17 cellular contexts compared by ENCODE assay signal in the genomic region with DNA sequence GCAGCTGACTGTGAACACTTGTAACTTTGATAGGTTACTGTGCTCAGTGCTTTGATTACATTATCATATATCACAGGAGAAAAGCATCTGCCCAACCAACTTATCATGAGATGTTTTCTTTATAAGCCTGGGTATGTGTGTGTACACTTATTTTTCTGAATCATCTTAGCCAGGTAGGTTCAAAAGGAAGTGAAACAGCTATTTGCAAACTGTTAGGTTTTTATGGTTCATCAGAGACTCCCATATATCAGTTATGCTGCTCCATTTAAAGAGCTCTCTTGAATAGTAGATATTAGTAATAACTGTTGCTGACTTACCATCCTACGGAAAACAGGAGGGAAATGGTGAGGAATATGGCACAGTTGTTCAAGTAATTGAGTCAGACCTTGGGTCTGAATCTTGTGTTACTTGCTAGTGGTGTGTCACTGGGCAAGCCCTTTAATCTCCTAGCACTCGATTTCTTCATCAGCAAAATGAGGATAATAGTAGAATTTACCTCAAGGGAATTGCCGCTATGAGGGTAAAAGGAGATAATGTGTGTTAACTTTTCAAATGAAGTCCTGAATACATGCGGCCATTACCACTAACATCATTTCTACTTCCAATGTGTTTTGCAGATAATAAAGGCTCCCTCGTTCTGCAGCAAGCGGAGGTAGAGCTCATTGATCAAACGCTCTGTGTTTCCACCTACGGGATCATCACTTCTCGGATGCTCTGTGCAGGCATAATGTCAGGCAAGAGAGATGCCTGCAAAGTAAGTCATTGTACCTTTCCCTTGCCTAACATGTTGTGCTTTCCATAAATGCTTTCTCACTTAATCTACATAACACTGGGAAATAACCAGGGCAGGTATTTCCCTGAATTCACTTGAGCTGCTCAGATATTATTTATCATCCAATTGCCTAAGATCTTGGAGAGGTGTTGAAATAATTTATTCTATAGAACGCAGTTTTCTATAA. TPM values are rescaled to one million over a fixed set of nuclear protein-coding genes. Genes with fewer than 3 reads are reported as not detected.
A peak's percentile ranks its signal among the peaks of the same experiment; 100 is the strongest.
DNase-seq lines count a peak whose midpoint lies in the region; ATAC-seq and TF ChIP-seq lines count a peak whose summit lies in the region.
"Had no signal": no experiment of that assay in that cellular context is flagged by ENCODE, and none has a peak within 500 bp of the region (broad histone marks: within the 10 kb centered on the region; RNA-seq: fewer than 3 reads in every experiment).

No MANE protein-coding gene starts in this region.

- DNase-seq in RKO (ENCODE audit: low spot score) (peak; percentile 21), germinal center (ENCODE audit: low spot score) (peak; percentile 18), CD14-positive monocyte (ENCODE audit: low spot score) (no peak)
- DNase-seq in activated CD4-positive, alpha-beta T cell treated with anti-CD3 and anti-CD28 coated beads for 4 hours = no peak
- DNase-seq in stimulated activated naive CD8-positive, alpha-beta T cell treated with anti-CD3 and anti-CD28 coated beads, Interleukin-15, Interleukin-2, amounts not matched to agents 100 U/mL and 50 U/mL, for 24 hours = no peak
- no peak for DNase-seq in activated CD4-positive, alpha-beta T cell treated with anti-CD3 and anti-CD28 coated beads for 36 hours
- DNase-seq: COR-L47, DMS153, H9, NCI-H1436, NCI-H2029, SHP77, SK-N-SH, T-helper 1 cell had no signal

- no peaks in the 10 kb centered on the region for H3K36me3 Mint-ChIP-seq in CD14-positive monocyte
- no peaks in the 10 kb centered on the region for H3K36me3 Mint-ChIP-seq in activated CD4-positive, alpha-beta T cell treated with anti-CD3 and anti-CD28 coated beads for 36 hours (ENCODE audit: low read depth)

- no peak overlapping the region for H3K27ac Mint-ChIP-seq in CD14-positive monocyte
- no peak overlapping the region for H3K27ac Mint-ChIP-seq in activated CD4-positive, alpha-beta T cell treated with anti-CD3 and anti-CD28 coated beads for 36 hours

- peak overlapping the region in 1 of 2 donors; percentile 49 for H3K4me3 Mint-ChIP-seq in CD14-positive monocyte
- H3K4me3 Mint-ChIP-seq in activated CD4-positive, alpha-beta T cell treated with anti-CD3 and anti-CD28 coated beads for 36 hours = no peak overlapping the region
- H3K4me3 Mint-ChIP-seq: H9 had no signal

- peaks cover 0 to 2% (median 2%) of the 10 kb centered on the region in 7 donors for H3K9me3 Mint-ChIP-seq in CD14-positive monocyte
- no peaks in the 10 kb centered on the region for H3K9me3 Mint-ChIP-seq in activated CD4-positive, alpha-beta T cell treated with anti-CD3 and anti-CD28 coated beads for 36 hours (ENCODE audit: low read depth)
- H3K9me3 Mint-ChIP-seq: H9 had no signal

- intact Hi-C loops in CD14-positive monocyte (cut with micrococcal nuclease) = no loop called here
- intact Hi-C loops in activated CD4-positive, alpha-beta T cell treated with anti-CD3 and anti-CD28 coated beads for 36 hours (cut with DNase I, micrococcal nuclease) = no loop called here

- POLR2A ChIA-PET in activated CD4-positive, alpha-beta T cell treated with anti-CD3 and anti-CD28 coated beads for 36 hours (lab: Charles Lee) = interaction anchor here (0.6 kb wide), 2 partner anchors 255 to 482 kb away, joined by 3 to 6 read pairs; partner anchors contain the start of gene CD200

- H3K27me3 Mint-ChIP-seq in CD14-positive monocyte (ENCODE audit: low read depth in 3 of 3) = peaks cover 15 to 34% (median 26%) of the 10 kb centered on the region in 3 donors
- H3K27me3 Mint-ChIP-seq in activated CD4-positive, alpha-beta T cell treated with anti-CD3 and anti-CD28 coated beads for 36 hours = no peaks in the 10 kb centered on the region

- no peak for TF ChIP-seq CTCF in CD14-positive monocyte (IDR thresholded peaks at IDR 0.05)

- peak; percentile 40 for ATAC-seq in GM18498 (IDR thresholded peaks at IDR 0.05; ENCODE audit: unreplicated experiment)
- ATAC-seq in GM21786 (IDR thresholded peaks at IDR 0.05; ENCODE audit: unreplicated experiment) = peak; percentile 42
- no peak for ATAC-seq in stimulated activated naive CD8-positive, alpha-beta T cell treated with anti-CD3 and anti-CD28 coated beads, Interleukin-15, Interleukin-2, amounts not matched to agents 100 U/mL and 50 U/mL, for 24 hours
- no peak for ATAC-seq in activated CD4-positive, alpha-beta T cell treated with anti-CD3 and anti-CD28 coated beads for 36 hours

- H3K4me1 Mint-ChIP-seq in CD14-positive monocyte = no peaks in the 10 kb centered on the region
- H3K4me1 Mint-ChIP-seq in activated CD4-positive, alpha-beta T cell treated with anti-CD3 and anti-CD28 coated beads for 36 hours = peaks cover 24% of the 10 kb centered on the region

- CTCF ChIA-PET in activated CD4-positive, alpha-beta T cell treated with anti-CD3 and anti-CD28 coated beads for 36 hours (lab: Charles Lee) = interaction anchor here (1.1 to 2.0 kb wide), 3 partner anchors 15 to 34 kb away, joined by 3 to 9 read pairs (median 4); no protein-coding TSS in a partner anchor

RNA-seq across cellular contexts. Expression of gene C3orf52, which starts 7.8 kb away (rescaled TPM):
- polyA plus RNA-seq in CD14-positive monocyte = not detected
- total RNA-seq in activated CD4-positive, alpha-beta T cell treated with anti-CD3 and anti-CD28 coated beads for 36 hours = 1 to 10 TPM; 8.7 to 9.3 TPM

RNA-seq across cellular contexts. Expression of gene TMPRSS7, which starts 43.9 kb away (rescaled TPM):
- not detected for polyA plus RNA-seq in CD14-positive monocyte
- total RNA-seq in activated CD4-positive, alpha-beta T cell treated with anti-CD3 and anti-CD28 coated beads for 36 hours = not detected
- total RNA-seq: H9 had no signal

RNA-seq across cellular contexts. Expression of gene GCSAM, which starts 54.6 kb away (rescaled TPM):
- polyA plus RNA-seq in CD14-positive monocyte = under 1 TPM in 1 of 2 donors, not detected in 1; 0.10 TPM
- total RNA-seq in activated CD4-positive, alpha-beta T cell treated with anti-CD3 and anti-CD28 coated beads for 36 hours = 10 to 100 TPM in 1 of 2 experiments, 1 to 10 TPM in 1; 9.3 to 12.1 TPM
- total RNA-seq: H9, NCI-H460 had no signal
- polyA plus RNA-seq: SK-N-SH had no signal

Comparison
In these comparisons a context has a peak if more than half of its experiments do, and no peak if none do; other contexts are left out.
1. ATAC-seq: peak in GM18498 (single experiment) and GM21786 (single experiment); none in stimulated activated naive CD8-positive, alpha-beta T cell treated with anti-CD3 and anti-CD28 coated beads, Interleukin-15, Interleukin-2, amounts not matched to agents 100 U/mL and 50 U/mL, for 24 hours (single experiment) and activated CD4-positive, alpha-beta T cell treated with anti-CD3 and anti-CD28 coated beads for 36 hours (single experiment).
2. DNase-seq: peak in RKO (single experiment) and germinal center (single experiment); none in activated CD4-positive, alpha-beta T cell treated with anti-CD3 and anti-CD28 coated beads for 4 hours (0 of 2), stimulated activated naive CD8-positive, alpha-beta T cell treated with anti-CD3 and anti-CD28 coated beads, Interleukin-15, Interleukin-2, amounts not matched to agents 100 U/mL and 50 U/mL, for 24 hours (single experiment), CD14-positive monocyte (single experiment) and activated CD4-positive, alpha-beta T cell treated with anti-CD3 and anti-CD28 coated beads for 36 hours (single experiment).